Comparison of ENCODE assay signal across 8 cellular contexts in genomic region chr3:157204431-157204830, GRCh38. TPM values are rescaled to one million over a fixed set of nuclear protein-coding genes. Genes with fewer than 3 reads are reported as not detected.
DNase-seq lines count a peak whose midpoint lies in the region; ATAC-seq and TF ChIP-seq lines count a peak whose summit lies in the region.

No MANE protein-coding gene starts in this region.

- H3K27me3 Mint-ChIP-seq in neural crest cell (ENCODE audit: low read depth), result no peaks in the 10 kb centered on the region

- H3K27ac Mint-ChIP-seq in neural crest cell (ENCODE audit: unreplicated experiment), result no peak overlapping the region

- H3K79me1 ChIP-seq in neuronal stem cell (ENCODE audit: low read depth, low read length), result no peaks in the 10 kb centered on the region

- DNase-seq in DMS114 treated with DMSO at 0.1 percent for 48 hours (lab: John Stamatoyannopoulos, UW; ENCODE audit: unreplicated experiment) (peak; percentile 39), NCI-H1694 (lab: John Stamatoyannopoulos, UW) (peak; percentile 76), cerebellar cortex (ENCODE audit: low spot score) (peak; percentile 27), neural crest cell (ENCODE audit: low read depth, low spot score) (no peak), neuronal stem cell (ENCODE audit: low spot score) (no peak)

- no peak overlapping the region for H3K4me3 Mint-ChIP-seq in neural crest cell

- H2BK5ac ChIP-seq in neuronal stem cell (ENCODE audit: low read length), result no peak overlapping the region

- H3K4ac ChIP-seq in neuronal stem cell (ENCODE audit: low read length), result no peak overlapping the region

- H3K9me3 Mint-ChIP-seq in neural crest cell, result peaks cover 2% of the 10 kb centered on the region

- no peak overlapping the region for H3K9ac ChIP-seq in neuronal stem cell (ENCODE audit: low read depth, low read length, poor library complexity)

- no peak overlapping the region for H4K91ac ChIP-seq in neuronal stem cell (ENCODE audit: low read depth, low read length, poor library complexity)

- no peak overlapping the region for H3K27ac ChIP-seq in neuronal stem cell (replicated peaks; ENCODE audit: low read length)

- no peak overlapping the region for H3K4me2 ChIP-seq in neuronal stem cell (ENCODE audit: insufficient read depth, low read length, poor library complexity, severe bottlenecking)

- H3K27me3 ChIP-seq in neuronal stem cell (ENCODE audit: control insufficient read depth in 3 of 3, insufficient read depth in 3 of 3, low read depth in 1 of 3, low read length in 3 of 3), result no peaks in the 10 kb centered on the region

- peaks cover 0 to 12% of the 10 kb centered on the region in 2 donors for H3K9me3 ChIP-seq in neuronal stem cell (replicated peaks in 1 of 2; ENCODE audit: control insufficient read depth in 2 of 2, insufficient read depth in 1 of 2, low read depth in 1 of 2, low read length in 2 of 2)

- no peak for ATAC-seq in HG02885 (IDR thresholded peaks at IDR 0.05; ENCODE audit: poor library complexity, unreplicated experiment)
- no peak for ATAC-seq in HG03469 (IDR thresholded peaks at IDR 0.05; ENCODE audit: unreplicated experiment)
- no peak for ATAC-seq in HG03571 (IDR thresholded peaks at IDR 0.05; ENCODE audit: unreplicated experiment)

- no peak overlapping the region for H4K8ac ChIP-seq in neuronal stem cell (ENCODE audit: low read depth, low read length)

- peaks cover 22% of the 10 kb centered on the region for H3K4me1 Mint-ChIP-seq in neural crest cell

- no peak overlapping the region for H2BK15ac ChIP-seq in neuronal stem cell (ENCODE audit: low read length)

- H3K23ac ChIP-seq in neuronal stem cell (ENCODE audit: low read depth, low read length, poor library complexity), result no peak overlapping the region

- H2AFZ ChIP-seq in neuronal stem cell (ENCODE audit: low read length), result no peak overlapping the region

- no peak overlapping the region for H3K4me3 ChIP-seq in neuronal stem cell (ENCODE audit: low read length in 2 of 2)

- H3K36me3 Mint-ChIP-seq in neural crest cell (ENCODE audit: low read depth), result peaks cover 2% of the 10 kb centered on the region

- no peak overlapping the region for H2AK5ac ChIP-seq in neuronal stem cell (ENCODE audit: low read depth, low read length)

- H3K18ac ChIP-seq in neuronal stem cell (ENCODE audit: low read length), result no peak overlapping the region

- TF ChIP-seq CTCF in neural crest cell (conservative IDR thresholded peaks at IDR 0.05), result peak; percentile 74

- peaks cover 0 to 9% of the 10 kb centered on the region in 2 donors for H3K4me1 ChIP-seq in neuronal stem cell (ENCODE audit: control insufficient read depth in 2 of 2, insufficient read depth in 1 of 2, low read depth in 1 of 2, low read length in 2 of 2)

- no peaks in the 10 kb centered on the region for H3K36me3 ChIP-seq in neuronal stem cell (replicated peaks in 1 of 2; ENCODE audit: control insufficient read depth in 2 of 2, insufficient read depth in 2 of 2, low read length in 2 of 2)

- no peak overlapping the region for H2BK12ac ChIP-seq in neuronal stem cell (ENCODE audit: low read length)

- H3K14ac ChIP-seq in neuronal stem cell (ENCODE audit: low read length), result no peak overlapping the region

- WGBS in neuronal stem cell (ENCODE audit: extremely low coverage in 2 of 2, insufficient read length in 2 of 2, insufficient replicate concordance in 1 of 2), 2 donors, result no CpG with 5 or more reads among the region's 1 CpG

- no peak overlapping the region for H2BK120ac ChIP-seq in neuronal stem cell (ENCODE audit: low read depth, low read length)

RNA-seq across cellular contexts. Expression of gene CCNL1, which starts 44.5 kb away (rescaled TPM):
- total RNA-seq in neural crest cell, result 127 and 136 TPM in 2 replicates
- 75.0 TPM for polyA plus RNA-seq in neuronal stem cell (2013, experiment 1 of 2)
- polyA plus RNA-seq in neuronal stem cell (2013, experiment 2 of 2), result 76.2 TPM

Comparison
In these comparisons a context has a peak if more than half of its experiments do, and no peak if none do; other contexts are left out.
1. DNase-seq: peak in DMS114 treated with DMSO at 0.1 percent for 48 hours (single experiment), NCI-H1694 (single experiment) and cerebellar cortex (single experiment); none in neural crest cell (single experiment) and neuronal stem cell (single experiment).